Comparison of ENCODE assay signal across 2 cellular contexts in the genomic region with DNA sequence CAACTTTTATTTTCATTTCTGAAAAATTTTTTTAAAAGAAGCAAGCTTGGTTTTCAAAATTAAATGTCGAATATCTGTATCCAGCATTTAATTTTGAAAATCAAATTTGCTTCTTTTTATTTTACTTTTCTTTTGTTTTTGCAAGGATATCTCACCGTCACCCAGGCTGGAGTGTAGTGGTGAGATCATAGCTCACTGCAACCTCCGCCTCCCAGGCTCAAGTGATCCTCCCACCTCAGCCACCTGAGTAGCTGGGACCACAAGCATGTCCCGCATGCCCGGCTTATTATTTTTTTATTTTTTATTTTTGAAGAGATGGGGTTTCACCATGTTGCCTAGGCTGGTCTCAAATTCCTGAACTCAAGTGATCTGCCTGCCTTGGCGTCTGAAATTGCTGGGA.
TF ChIP-seq lines count a peak whose summit lies in the region.

No MANE protein-coding gene starts in this region.

TF ChIP-seq in HepG2, 621 proteins besides CTCF, POLR2A, EP300 and RAD21:
- TF ChIP-seq ZBTB38 (CRISPR knock-in tag; IDR thresholded peaks at IDR 0.05): 0 out of 2 replicates have a peak, but pooled peaks have one; percentile 26
- TF ChIP-seq FOXK1 (CRISPR knock-in tag; IDR thresholded peaks at IDR 0.05; ENCODE audit: borderline replicate concordance, low read depth): no peak

TF ChIP-seq in K562, 482 proteins besides CTCF, POLR2A, EP300 and RAD21:
- TF ChIP-seq GABPB1 (CRISPR knock-in tag; IDR thresholded peaks at IDR 0.05) (no peak), MIER1 (IDR thresholded peaks at IDR 0.05; ENCODE audit: low read depth) (no peak), SPI1 (IDR thresholded peaks at IDR 0.05; ENCODE audit: borderline replicate concordance, low read depth, low read length) (no peak), PCBP1 (IDR thresholded peaks at IDR 0.05; ENCODE audit: low read depth, low read length, poor library complexity, severe bottlenecking) (no peak)
- TF ChIP-seq, protein P1, sequence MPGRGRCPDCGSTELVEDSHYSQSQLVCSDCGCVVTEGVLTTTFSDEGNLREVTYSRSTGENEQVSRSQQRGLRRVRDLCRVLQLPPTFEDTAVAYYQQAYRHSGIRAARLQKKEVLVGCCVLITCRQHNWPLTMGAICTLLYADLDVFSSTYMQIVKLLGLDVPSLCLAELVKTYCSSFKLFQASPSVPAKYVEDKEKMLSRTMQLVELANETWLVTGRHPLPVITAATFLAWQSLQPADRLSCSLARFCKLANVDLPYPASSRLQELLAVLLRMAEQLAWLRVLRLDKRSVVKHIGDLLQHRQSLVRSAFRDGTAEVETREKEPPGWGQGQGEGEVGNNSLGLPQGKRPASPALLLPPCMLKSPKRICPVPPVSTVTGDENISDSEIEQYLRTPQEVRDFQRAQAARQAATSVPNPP (IDR thresholded peaks at IDR 0.05; ENCODE audit: borderline replicate concordance, insufficient read depth, insufficient read length): no peak
